2 cellular contexts compared by ENCODE assay signal in genomic region chr16:89869911-89870310, GRCh38.
A peak's percentile ranks its signal among the peaks of the same experiment; 100 is the strongest.
TF ChIP-seq lines count a peak whose summit lies in the region.

No MANE protein-coding gene starts in this region.

TF ChIP-seq in HepG2, 621 proteins besides CTCF, POLR2A, EP300 and RAD21:
- TF ChIP-seq PAF1 (CRISPR knock-in tag; IDR thresholded peaks at IDR 0.05), result peak; percentile 75; the same call in 1 of the 2 replicates
- no peak for TF ChIP-seq ZNF615 (CRISPR knock-in tag; IDR thresholded peaks at IDR 0.05; ENCODE audit: borderline replicate concordance)
- TF ChIP-seq, protein P1, sequence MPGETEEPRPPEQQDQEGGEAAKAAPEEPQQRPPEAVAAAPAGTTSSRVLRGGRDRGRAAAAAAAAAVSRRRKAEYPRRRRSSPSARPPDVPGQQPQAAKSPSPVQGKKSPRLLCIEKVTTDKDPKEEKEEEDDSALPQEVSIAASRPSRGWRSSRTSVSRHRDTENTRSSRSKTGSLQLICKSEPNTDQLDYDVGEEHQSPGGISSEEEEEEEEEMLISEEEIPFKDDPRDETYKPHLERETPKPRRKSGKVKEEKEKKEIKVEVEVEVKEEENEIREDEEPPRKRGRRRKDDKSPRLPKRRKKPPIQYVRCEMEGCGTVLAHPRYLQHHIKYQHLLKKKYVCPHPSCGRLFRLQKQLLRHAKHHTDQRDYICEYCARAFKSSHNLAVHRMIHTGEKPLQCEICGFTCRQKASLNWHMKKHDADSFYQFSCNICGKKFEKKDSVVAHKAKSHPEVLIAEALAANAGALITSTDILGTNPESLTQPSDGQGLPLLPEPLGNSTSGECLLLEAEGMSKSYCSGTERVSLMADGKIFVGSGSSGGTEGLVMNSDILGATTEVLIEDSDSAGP (CRISPR knock-in tag; IDR thresholded peaks at IDR 0.05; ENCODE audit: borderline replicate concordance), result 0 out of 2 replicates have a peak, but pooled peaks have one; percentile 36
- 0 out of 2 replicates have a peak, but pooled peaks have one; percentile 28 for TF ChIP-seq ZNF343 (CRISPR knock-in tag; IDR thresholded peaks at IDR 0.05)
- no peak for TF ChIP-seq IRF2 (CRISPR knock-in tag; IDR thresholded peaks at IDR 0.05)
- peak; percentile 63 for TF ChIP-seq AGO2 (optimal IDR thresholded peaks at IDR 0.05; ENCODE audit: low read depth, low read length)
- 0 out of 2 replicates have a peak, but pooled peaks have one; percentile 51 for TF ChIP-seq KLF13 (CRISPR knock-in tag; IDR thresholded peaks at IDR 0.05)

TF ChIP-seq in HEK293, 187 proteins besides CTCF, POLR2A, EP300 and RAD21:
- TF ChIP-seq ZNF214 (tag by site-specific recombination; IDR thresholded peaks at IDR 0.05; ENCODE audit: borderline replicate concordance) (no peak), ZBTB21 (tag by site-specific recombination; IDR thresholded peaks at IDR 0.05) (no peak), KLF9 (tag by site-specific recombination; IDR thresholded peaks at IDR 0.05; ENCODE audit: low read depth) (peak; percentile 45; the same call in 1 of the 2 replicates), ZIC2 (tag by site-specific recombination; IDR thresholded peaks at IDR 0.05) (peak; percentile 39; the same call in 1 of the 2 replicates), EGR2 (tag by site-specific recombination; IDR thresholded peaks at IDR 0.05; ENCODE audit: low read depth) (peak; percentile 52), ZNF610 (tag by site-specific recombination; IDR thresholded peaks at IDR 0.05; ENCODE audit: borderline replicate concordance) (no peak), ZFP37 (tag by site-specific recombination; IDR thresholded peaks at IDR 0.05) (no peak), ZNF398 (tag by site-specific recombination; IDR thresholded peaks at IDR 0.05) (peak; percentile 43; the same call in 1 of the 2 replicates), ZFHX2 (tag by site-specific recombination; conservative IDR thresholded peaks at IDR 0.05) (peak; percentile 58)
- TF ChIP-seq, protein P2, sequence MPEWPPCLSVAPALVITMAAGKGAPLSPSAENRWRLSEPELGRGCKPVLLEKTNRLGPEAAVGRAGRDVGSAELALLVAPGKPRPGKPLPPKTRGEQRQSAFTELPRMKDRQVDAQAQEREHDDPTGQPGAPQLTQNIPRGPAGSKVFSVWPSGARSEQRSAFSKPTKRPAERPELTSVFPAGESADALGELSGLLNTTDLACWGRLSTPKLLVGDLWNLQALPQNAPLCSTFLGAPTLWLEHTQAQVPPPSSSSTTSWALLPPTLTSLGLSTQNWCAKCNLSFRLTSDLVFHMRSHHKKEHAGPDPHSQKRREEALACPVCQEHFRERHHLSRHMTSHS (tag by site-specific recombination; IDR thresholded peaks at IDR 0.05), result no peak
TF ChIP-seq in HEK293: peak in this region for 5.
